ENCODE assay signal across 1 cellular context in genomic region chr16:69089091-69089912, GRCh38.
TF ChIP-seq lines count a peak whose summit lies in the region.

No MANE protein-coding gene starts in this region.

TF ChIP-seq in HepG2, 621 proteins besides CTCF, POLR2A, EP300 and RAD21 (continued from another document):
- TF ChIP-seq ZBTB34 (CRISPR knock-in tag; IDR thresholded peaks at IDR 0.05), result 0 out of 2 replicates have a peak, but pooled peaks have one; percentile 69
- no peak for TF ChIP-seq SETDB1 (CRISPR knock-in tag; IDR thresholded peaks at IDR 0.05; ENCODE audit: borderline replicate concordance)
- TF ChIP-seq ERF (CRISPR knock-in tag; IDR thresholded peaks at IDR 0.05), result no peak
- TF ChIP-seq ONECUT2 (CRISPR knock-in tag; IDR thresholded peaks at IDR 0.05), result no peak
- no peak for TF ChIP-seq NAIF1 (CRISPR knock-in tag; IDR thresholded peaks at IDR 0.05; ENCODE audit: borderline replicate concordance)
- no peak for TF ChIP-seq FUBP1 (CRISPR knock-in tag; IDR thresholded peaks at IDR 0.05; ENCODE audit: borderline replicate concordance)
- TF ChIP-seq PHF8 (CRISPR knock-in tag; IDR thresholded peaks at IDR 0.05), result peak; percentile 38; the same call in 1 of the 2 replicates
- TF ChIP-seq ZBTB33 (CRISPR knock-in tag; IDR thresholded peaks at IDR 0.05), result peak; percentile 29; the same call in 1 of the 2 replicates
- no peak for TF ChIP-seq ZNF577 (CRISPR knock-in tag; IDR thresholded peaks at IDR 0.05; ENCODE audit: borderline replicate concordance, low read depth)
- TF ChIP-seq ZNF709 (CRISPR knock-in tag; IDR thresholded peaks at IDR 0.05), result no peak
- TF ChIP-seq SALL2 (CRISPR knock-in tag; IDR thresholded peaks at IDR 0.05), result no peak
- TF ChIP-seq AFF4 (CRISPR knock-in tag; IDR thresholded peaks at IDR 0.05), result no peak
- TF ChIP-seq MLXIP (CRISPR knock-in tag; IDR thresholded peaks at IDR 0.05; ENCODE audit: borderline replicate concordance), result no peak
- TF ChIP-seq TCF12 (IDR thresholded peaks at IDR 0.05), result no peak
- TF ChIP-seq TCF12 (CRISPR knock-in tag; IDR thresholded peaks at IDR 0.05), result no peak
- TF ChIP-seq GZF1 (CRISPR knock-in tag; IDR thresholded peaks at IDR 0.05), result no peak
- TF ChIP-seq ZNF562 (CRISPR knock-in tag; IDR thresholded peaks at IDR 0.05; ENCODE audit: borderline replicate concordance), result no peak
- TF ChIP-seq POGZ (CRISPR knock-in tag; IDR thresholded peaks at IDR 0.05), result no peak
- peak; percentile 61; the same call in 1 of the 2 replicates for TF ChIP-seq THAP9 (CRISPR knock-in tag; IDR thresholded peaks at IDR 0.05; ENCODE audit: borderline replicate concordance)
- no peak for TF ChIP-seq LBX2 (CRISPR knock-in tag; IDR thresholded peaks at IDR 0.05; ENCODE audit: borderline replicate concordance)
- TF ChIP-seq PATZ1 (CRISPR knock-in tag; IDR thresholded peaks at IDR 0.05), result no peak
TF ChIP-seq in HepG2: peak in this region for 153.
